8 cellular contexts compared by ENCODE assay signal in the genomic region with DNA sequence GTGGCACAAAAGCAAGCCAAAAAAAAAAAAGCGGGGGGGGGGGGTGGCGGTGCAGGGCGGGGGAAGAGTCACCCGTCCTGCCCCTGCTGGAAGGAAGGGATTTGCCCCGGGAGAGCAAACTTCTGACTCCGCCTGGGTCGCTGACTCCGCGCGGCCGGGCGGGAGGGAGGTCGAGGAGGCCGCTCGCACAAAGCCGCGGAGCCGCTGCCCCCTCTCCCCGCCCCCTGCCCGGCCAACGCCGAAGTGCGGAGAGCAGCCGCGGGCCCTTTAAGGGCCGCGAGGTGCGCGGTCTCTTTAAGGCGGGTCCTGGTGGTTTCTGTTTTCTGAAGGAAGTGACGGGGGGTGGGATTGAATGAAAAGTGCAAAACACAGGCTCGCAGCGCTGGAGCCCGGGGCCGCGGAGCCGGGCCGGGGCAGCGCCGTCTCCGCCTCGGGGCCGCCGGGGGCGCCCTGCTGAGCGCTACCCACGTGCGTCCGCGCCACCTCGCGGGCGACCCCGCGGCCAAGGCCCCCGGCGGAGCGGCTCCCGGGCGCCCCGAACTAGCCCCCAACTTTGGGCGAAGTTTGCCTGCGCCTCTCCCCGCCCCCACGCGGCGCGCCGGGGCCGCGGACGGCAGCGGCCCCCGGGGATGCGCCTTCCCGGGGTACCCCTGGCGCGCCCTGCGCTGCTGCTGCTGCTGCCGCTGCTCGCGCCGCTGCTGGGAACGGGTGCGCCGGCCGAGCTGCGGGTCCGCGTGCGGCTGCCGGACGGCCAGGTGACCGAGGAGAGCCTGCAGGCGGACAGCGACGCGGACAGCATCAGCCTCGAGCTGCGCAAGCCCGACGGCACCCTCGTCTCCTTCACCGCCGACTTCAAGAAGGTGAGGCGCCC. TPM values are rescaled to one million over a fixed set of nuclear protein-coding genes. Genes with fewer than 3 reads are reported as not detected.
DNase-seq lines count a peak whose midpoint lies in the region; ATAC-seq lines count a peak whose summit lies in the region.

TSS of gene OAF (plus strand) at position 382 of the 871 bp plus-strand sequence. CDS start at position 630, 248 bp downstream.

- peak within 1 kb of the TSS; percentile 46 for H3K27ac ChIP-seq in epithelial cell of prostate

- ATAC-seq in HG02981 (IDR thresholded peaks at IDR 0.05; ENCODE audit: unreplicated experiment): peak; percentile 79

- peak; percentile 37 to 68 for DNase-seq in NCI-H2081 (lab: John Stamatoyannopoulos, UW)
- no peak for DNase-seq in NCI-H2081 treated with DMSO at 0.1 percent for 48 hours (lab: John Stamatoyannopoulos, UW)
- DNase-seq in NCI-H82 (lab: John Stamatoyannopoulos, UW): peak; percentile 76
- peak; percentile 44 for DNase-seq in activated T-cell treated with anti-CD3 and anti-CD28 coated beads for 24 hours (ENCODE audit: low read depth)
- DNase-seq in epithelial cell of prostate (ENCODE audit: low read depth, low spot score): no peak
- DNase-seq in mucosa of gallbladder (ENCODE audit: low spot score): peak; percentile 80
- peak; percentile 47 for DNase-seq in stimulated activated CD8-positive, alpha-beta memory T cell treated with anti-CD3 and anti-CD28 coated beads, Interleukin-4, amount 100 ng/mL, for 24 hours (ENCODE audit: low read depth)

RNA-seq across cellular contexts. Expression of gene OAF, which starts in this region (rescaled TPM):
- total RNA-seq in mucosa of gallbladder: 123 TPM

Comparison
In these comparisons a context has a peak if more than half of its experiments do, and no peak if none do; other contexts are left out.
1. DNase-seq: peak in NCI-H2081 (2 of 2), NCI-H82 (single experiment), activated T-cell treated with anti-CD3 and anti-CD28 coated beads for 24 hours (single experiment), mucosa of gallbladder (single experiment) and stimulated activated CD8-positive, alpha-beta memory T cell treated with anti-CD3 and anti-CD28 coated beads, Interleukin-4, amount 100 ng/mL, for 24 hours (single experiment); none in NCI-H2081 treated with DMSO at 0.1 percent for 48 hours (single experiment) and epithelial cell of prostate (single experiment).